1 cellular context compared by ENCODE assay signal in the genomic region with DNA sequence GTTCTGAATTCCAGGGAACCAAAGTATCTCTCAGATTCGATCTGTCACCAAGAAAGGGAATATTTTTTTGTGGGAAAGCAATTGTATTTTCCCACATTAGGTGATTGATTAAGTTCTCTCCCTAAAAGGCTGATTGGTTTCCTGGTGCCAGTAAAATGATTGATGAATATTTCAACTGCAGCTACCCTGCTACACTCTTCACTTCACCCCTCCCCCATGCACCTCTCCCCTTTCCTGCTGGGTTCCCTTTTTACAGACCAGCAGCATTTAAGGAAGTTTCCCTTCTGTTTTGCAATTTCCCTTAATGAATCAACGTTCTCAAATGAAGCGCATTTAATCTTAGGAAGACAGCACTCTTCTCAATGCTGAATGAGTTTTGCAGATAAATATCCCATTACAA.
A peak's percentile ranks its signal among the peaks of the same experiment; 100 is the strongest.
TF ChIP-seq lines count a peak whose summit lies in the region.

No MANE protein-coding gene starts in this region.

TF ChIP-seq in GM12878, 131 proteins besides CTCF, POLR2A, EP300 and RAD21:
- TF ChIP-seq EED (IDR thresholded peaks at IDR 0.05; ENCODE audit: low read depth) (peak; percentile 60; the same call in 1 of the 2 replicates), NFIC (IDR thresholded peaks at IDR 0.05; ENCODE audit: low read depth, low read length) (peak; percentile 40; the same call in 1 of the 2 replicates), SPI1 (IDR thresholded peaks at IDR 0.05; ENCODE audit: borderline replicate concordance, insufficient read depth, low read depth, low read length) (peak; percentile 38; the same call in 1 of the 2 replicates), KAT2A (conservative IDR thresholded peaks at IDR 0.05; ENCODE audit: control insufficient read depth, low read depth, low read length) (no peak), EZH2 (IDR thresholded peaks at IDR 0.05; ENCODE audit: borderline replicate concordance, control insufficient read depth, low read depth, low read length) (no peak), MYB (IDR thresholded peaks at IDR 0.05; ENCODE audit: borderline replicate concordance, low read depth, low read length) (no peak), IKZF1 (conservative IDR thresholded peaks at IDR 0.05) (0 out of 2 replicates have a peak, but pooled peaks have one; percentile 25)
